In genomic region chr4:2768921-2769336, GRCh38 we compare ENCODE assay signal across 24 cellular contexts. TPM values are rescaled to one million over a fixed set of nuclear protein-coding genes. Genes with fewer than 3 reads are reported as not detected.
DNase-seq lines count a peak whose midpoint lies in the region; ATAC-seq, FAIRE-seq and TF ChIP-seq lines count a peak whose summit lies in the region.
"Had no signal": no experiment of that assay in that cellular context is flagged by ENCODE, and none has a peak within 500 bp of the region (broad histone marks: within the 10 kb centered on the region; RNA-seq: fewer than 3 reads in every experiment).

No MANE protein-coding gene starts in this region.

- peak overlapping the region; percentile 78 for H4K8ac ChIP-seq in mesenchymal stem cell (ENCODE audit: low read length)

- H2BK5ac ChIP-seq in mesenchymal stem cell (ENCODE audit: low read depth, low read length, poor library complexity, severe bottlenecking) = no peak overlapping the region

- H3K9ac ChIP-seq in mesenchymal stem cell (ENCODE audit: low read length) = no peak overlapping the region

- no peak overlapping the region for H3K27ac ChIP-seq in right cardiac atrium (ENCODE audit: low read length)
- no peak overlapping the region for H3K27ac ChIP-seq in right atrium auricular region
- no peak overlapping the region for H3K27ac ChIP-seq in mesenchymal stem cell (ENCODE audit: low read length, poor library complexity, severe bottlenecking)
- no peak overlapping the region for H3K27ac ChIP-seq in small intestine (ENCODE audit: low read depth in 1 of 2, low read length in 1 of 2)
- H3K27ac ChIP-seq: esophagus muscularis mucosa, Peyer's patch, tibial nerve had no signal

- DNase-seq in right cardiac atrium = peak in 2 of 3 donors; percentile 45 to 55
- DNase-seq in right atrium auricular region (ENCODE audit: low spot score) = no peak
- DNase-seq in mesenchymal stem cell = peak; percentile 39
- no peak for DNase-seq in stimulated activated effector memory CD8-positive, alpha-beta T cell treated with anti-CD3 and anti-CD28 coated beads, Interleukin-12 subunit alpha, Interleukin-12 subunit beta, amount 100 ng/mL, for 72 hours (ENCODE audit: low spot score in 2 of 2)
- no peak for DNase-seq in small intestine
- no peak for DNase-seq in CD14-positive monocyte (ENCODE audit: low spot score)
- DNase-seq in lower leg skin (ENCODE audit: low spot score in 2 of 2) = no peak
- DNase-seq: activated CD8-positive, alpha-beta memory T cell treated with anti-CD3 and anti-CD28 coated beads for 24 hours; activated naive CD4-positive, alpha-beta T cell; activated T-cell treated with anti-CD3 and anti-CD28 coated beads, Interleukin-2, amount 50 U/mL, for 1 hour; amygdala; CD4-positive, alpha-beta T cell; cortex of kidney; DMS 273 treated with DMSO at 0.1 percent for 48 hours; endodermal cell; NCI-H1417; occipital lobe; stimulated activated CD4-positive, alpha-beta T cell treated with anti-CD3 and anti-CD28 coated beads, Interleukin-15, amount 100 ng/mL, for 24 hours had no signal

- H3K14ac ChIP-seq in mesenchymal stem cell (ENCODE audit: low read length in 2 of 2) = peak overlapping the region in 1 of 2 experiments; percentile 7

- 55% methylated on average over 15 of the region's 15 CpGs for WGBS in right cardiac atrium
- 33% methylated on average over 11 of the region's 15 CpGs for WGBS in mesenchymal stem cell
- 64 to 82% (median 76%) methylated on average over 14 to 15 of the region's 15 CpGs for WGBS in small intestine, 3 donors
- WGBS in lower leg skin, 2 donors = 75 to 79% methylated on average over 12 to 15 of the region's 15 CpGs

- no peak overlapping the region for H3K23ac ChIP-seq in mesenchymal stem cell (ENCODE audit: low read length in 2 of 2)

- TF ChIP-seq CTCF in right atrium auricular region (IDR thresholded peaks at IDR 0.05) (no peak), CD14-positive monocyte (IDR thresholded peaks at IDR 0.05) (no peak), lower leg skin (IDR thresholded peaks at IDR 0.05) (no peak)

- H3K4me1 Mint-ChIP-seq in activated T-helper 17 cell treated with anti-CD3 and anti-CD28 coated beads, Interleukin-2, amount 50 U/mL, for 72 hours = peaks cover 12% of the 10 kb centered on the region
- H3K4me1 Mint-ChIP-seq in stimulated activated effector memory CD8-positive, alpha-beta T cell treated with anti-CD3 and anti-CD28 coated beads, Interleukin-12 subunit alpha, Interleukin-12 subunit beta, amount 100 ng/mL, for 72 hours = peaks cover 34% of the 10 kb centered on the region
- peaks cover 31% of the 10 kb centered on the region for H3K4me1 Mint-ChIP-seq in CD14-positive monocyte
- H3K4me1 Mint-ChIP-seq: endodermal cell had no signal

- no peak overlapping the region for H3K4me2 ChIP-seq in mesenchymal stem cell (ENCODE audit: low read length, poor library complexity, severe bottlenecking)

- peak overlapping the region; percentile 23 for H3K4me3 Mint-ChIP-seq in activated T-helper 17 cell treated with anti-CD3 and anti-CD28 coated beads, Interleukin-2, amount 50 U/mL, for 72 hours
- no peak overlapping the region for H3K4me3 Mint-ChIP-seq in stimulated activated effector memory CD8-positive, alpha-beta T cell treated with anti-CD3 and anti-CD28 coated beads, Interleukin-12 subunit alpha, Interleukin-12 subunit beta, amount 100 ng/mL, for 72 hours
- no peak overlapping the region for H3K4me3 Mint-ChIP-seq in CD14-positive monocyte
- H3K4me3 Mint-ChIP-seq: CD4-positive, alpha-beta T cell; endodermal cell had no signal

- peak overlapping the region; percentile 53 for H4K91ac ChIP-seq in mesenchymal stem cell (ENCODE audit: low read length)

- peak overlapping the region; percentile 36 for H2AFZ ChIP-seq in mesenchymal stem cell (ENCODE audit: low read depth, low read length)

- ATAC-seq in right cardiac atrium = no peak
- ATAC-seq in activated T-helper 17 cell treated with anti-CD3 and anti-CD28 coated beads, Interleukin-2, amount 50 U/mL, for 72 hours (replicated peaks) = no peak
- ATAC-seq in stimulated activated effector memory CD8-positive, alpha-beta T cell treated with anti-CD3 and anti-CD28 coated beads, Interleukin-12 subunit alpha, Interleukin-12 subunit beta, amount 100 ng/mL, for 72 hours = no peak

- H3K4me3 ChIP-seq in right cardiac atrium (ENCODE audit: low read length) (no peak overlapping the region), right atrium auricular region (no peak overlapping the region), mesenchymal stem cell (ENCODE audit: insufficient read depth in 1 of 2, low read depth in 1 of 2, low read length in 2 of 2) (no peak overlapping the region), small intestine (ENCODE audit: low read depth in 1 of 2, low read length in 2 of 2) (no peak overlapping the region), lower leg skin (ENCODE audit: low read depth, poor library complexity, severe bottlenecking) (no peak overlapping the region)
- H3K4me3 ChIP-seq: esophagus muscularis mucosa, Peyer's patch, tibial nerve had no signal

- no peaks in the 10 kb centered on the region for H3K4me1 ChIP-seq in right cardiac atrium (ENCODE audit: control insufficient read depth, insufficient read depth, low read length)
- peaks cover 0 to 18% of the 10 kb centered on the region in 2 donors for H3K4me1 ChIP-seq in right atrium auricular region
- H3K4me1 ChIP-seq in mesenchymal stem cell (ENCODE audit: control insufficient read depth, insufficient read depth, low read depth, low read length) = peaks cover 5% of the 10 kb centered on the region
- H3K4me1 ChIP-seq in small intestine (ENCODE audit: control insufficient read depth in 2 of 2, insufficient read depth in 1 of 2, low read depth in 1 of 2, low read length in 1 of 2) = no peaks in the 10 kb centered on the region

- FAIRE-seq in small intestine (lab: Jason Lieb, UNC) = no peak
- FAIRE-seq: bronchial epithelial cell, keratinocyte had no signal

- peak overlapping the region in 1 of 2 experiments; percentile 61 for H3K18ac ChIP-seq in mesenchymal stem cell (ENCODE audit: low read depth in 1 of 2, low read length in 2 of 2)

- no peaks in the 10 kb centered on the region for H3K27me3 Mint-ChIP-seq in activated T-helper 17 cell treated with anti-CD3 and anti-CD28 coated beads, Interleukin-2, amount 50 U/mL, for 72 hours
- H3K27me3 Mint-ChIP-seq in CD14-positive monocyte (ENCODE audit: low read depth in 3 of 3) = peaks cover 0 to 4% (median 0%) of the 10 kb centered on the region in 3 donors
- H3K27me3 Mint-ChIP-seq: CD4-positive, alpha-beta T cell had no signal

- H2BK15ac ChIP-seq in mesenchymal stem cell (ENCODE audit: low read depth, poor library complexity, severe bottlenecking) = peak overlapping the region; percentile 90

- TF ChIP-seq POLR2A in lower leg skin (IDR thresholded peaks at IDR 0.05) = no peak

- H3K36me3 ChIP-seq in right atrium auricular region = no peaks in the 10 kb centered on the region
- no peaks in the 10 kb centered on the region for H3K36me3 ChIP-seq in mesenchymal stem cell (ENCODE audit: control insufficient read depth in 1 of 2, insufficient read depth in 2 of 2, low read depth in 1 of 2, low read length in 2 of 2)
- no peaks in the 10 kb centered on the region for H3K36me3 ChIP-seq in small intestine (ENCODE audit: control insufficient read depth in 2 of 2, insufficient read depth in 2 of 2, low read length in 2 of 2)
- H3K36me3 ChIP-seq: esophagus muscularis mucosa, Peyer's patch, tibial nerve had no signal

- no peaks in the 10 kb centered on the region for H3K27me3 ChIP-seq in right cardiac atrium (ENCODE audit: control insufficient read depth, insufficient read depth)
- H3K27me3 ChIP-seq in right atrium auricular region = no peaks in the 10 kb centered on the region
- H3K27me3 ChIP-seq in mesenchymal stem cell (ENCODE audit: control insufficient read depth in 1 of 2, insufficient read depth in 1 of 2, low read length in 2 of 2) = peaks cover 0 to 6% of the 10 kb centered on the region in 2 experiments
- H3K27me3 ChIP-seq in small intestine (ENCODE audit: control insufficient read depth in 2 of 2, insufficient read depth in 2 of 2, low read length in 2 of 2) = no peaks in the 10 kb centered on the region
- H3K27me3 ChIP-seq: Peyer's patch, tibial nerve had no signal

- no peaks in the 10 kb centered on the region for H3K79me1 ChIP-seq in mesenchymal stem cell (replicated peaks; ENCODE audit: low read length, poor library complexity, severe bottlenecking)

- H3K36me3 Mint-ChIP-seq in activated T-helper 17 cell treated with anti-CD3 and anti-CD28 coated beads, Interleukin-2, amount 50 U/mL, for 72 hours (ENCODE audit: low read depth) = no peaks in the 10 kb centered on the region
- H3K36me3 Mint-ChIP-seq in stimulated activated effector memory CD8-positive, alpha-beta T cell treated with anti-CD3 and anti-CD28 coated beads, Interleukin-12 subunit alpha, Interleukin-12 subunit beta, amount 100 ng/mL, for 72 hours = no peaks in the 10 kb centered on the region
- peaks cover 0 to 4% of the 10 kb centered on the region in 2 donors for H3K36me3 Mint-ChIP-seq in CD14-positive monocyte

- H3K9me3 ChIP-seq in right cardiac atrium (ENCODE audit: control insufficient read depth, low read length) (no peaks in the 10 kb centered on the region), right atrium auricular region (no peaks in the 10 kb centered on the region), mesenchymal stem cell (ENCODE audit: control insufficient read depth, low read length) (no peaks in the 10 kb centered on the region), small intestine (ENCODE audit: control insufficient read depth, low read depth) (no peaks in the 10 kb centered on the region)
- H3K9me3 ChIP-seq: esophagus muscularis mucosa, Peyer's patch, tibial nerve had no signal

- H3K4ac ChIP-seq in mesenchymal stem cell (ENCODE audit: low read depth in 1 of 2, low read length in 2 of 2) = peak overlapping the region; percentile 9 to 24

- H2AK5ac ChIP-seq in mesenchymal stem cell (ENCODE audit: low read length, severe bottlenecking) = no peak overlapping the region

- H2BK120ac ChIP-seq in mesenchymal stem cell (ENCODE audit: low read depth, low read length) = no peak overlapping the region

- intact Hi-C loops in right cardiac atrium (cut with DNase I) = loop anchor here in 3 of 4 donors (10.0 kb wide), 3 partner anchors 46 to 166 kb away; partner anchors contain the start of gene ADD1 (in 1 of the 3)
- intact Hi-C loops in CD14-positive monocyte (cut with micrococcal nuclease) = no loop called here
- intact Hi-C loops in lower leg skin (cut with DNase I; ENCODE audit: low total_unique reads) = loop anchor here (10.0 kb wide), 1 partner anchor 176 kb away; no protein-coding TSS in a partner anchor

- H3K9me3 Mint-ChIP-seq in activated T-helper 17 cell treated with anti-CD3 and anti-CD28 coated beads, Interleukin-2, amount 50 U/mL, for 72 hours = no peaks in the 10 kb centered on the region
- H3K9me3 Mint-ChIP-seq in stimulated activated effector memory CD8-positive, alpha-beta T cell treated with anti-CD3 and anti-CD28 coated beads, Interleukin-12 subunit alpha, Interleukin-12 subunit beta, amount 100 ng/mL, for 72 hours = peaks cover 2% of the 10 kb centered on the region
- H3K9me3 Mint-ChIP-seq in CD14-positive monocyte = peaks cover 0 to 2% (median 0%) of the 10 kb centered on the region in 7 donors
- H3K9me3 Mint-ChIP-seq: CD4-positive, alpha-beta T cell had no signal

- peak overlapping the region in 1 of 2 experiments; percentile 15 for H2BK12ac ChIP-seq in mesenchymal stem cell (ENCODE audit: low read length in 2 of 2)

- peak overlapping the region; percentile 52 for H3K27ac Mint-ChIP-seq in activated T-helper 17 cell treated with anti-CD3 and anti-CD28 coated beads, Interleukin-2, amount 50 U/mL, for 72 hours
- peak overlapping the region; percentile 73 for H3K27ac Mint-ChIP-seq in stimulated activated effector memory CD8-positive, alpha-beta T cell treated with anti-CD3 and anti-CD28 coated beads, Interleukin-12 subunit alpha, Interleukin-12 subunit beta, amount 100 ng/mL, for 72 hours
- peak overlapping the region in 1 of 7 donors; percentile 21 for H3K27ac Mint-ChIP-seq in CD14-positive monocyte
- H3K27ac Mint-ChIP-seq: CD4-positive, alpha-beta T cell; endodermal cell had no signal

RNA-seq across cellular contexts. Expression of gene TNIP2, which starts 12.8 kb away (rescaled TPM):
- total RNA-seq in right cardiac atrium (10 to 100 TPM; 20.2 to 28.0 (median 24.6) TPM), right atrium auricular region (10 to 100 TPM; 28.0 to 45.8 TPM), lower leg skin (10 to 100 TPM; 37.9 to 42.5 (median 40.3) TPM)
- polyA plus RNA-seq in right cardiac atrium (24.9 TPM), small intestine (100 to 1,000 TPM in 1 of 3 donors, 10 to 100 TPM in 2; 50.8 to 109 (median 69.7) TPM), CD14-positive monocyte (10 to 100 TPM; 27.6 to 28.2 TPM)
- total RNA-seq in activated T-helper 17 cell treated with anti-CD3 and anti-CD28 coated beads, Interleukin-2, amount 50 U/mL, for 72 hours = 100 to 1,000 TPM in 1 of 2 donors, 10 to 100 TPM in 1; 80.1 to 110 TPM
- polyA plus RNA-seq in mesenchymal stem cell (2013, experiment 1 of 2) = 26.1 TPM
- polyA plus RNA-seq in mesenchymal stem cell (2013, experiment 2 of 2) = 25.8 TPM

RNA-seq across cellular contexts. Expression of gene SH3BP2, which starts 24.0 kb away (rescaled TPM):
- total RNA-seq in right cardiac atrium = 10 to 100 TPM; 20.5 to 28.8 (median 26.3) TPM
- 21.7 TPM for polyA plus RNA-seq in right cardiac atrium
- 10 to 100 TPM; 20.1 to 25.2 TPM for total RNA-seq in right atrium auricular region
- total RNA-seq in activated T-helper 17 cell treated with anti-CD3 and anti-CD28 coated beads, Interleukin-2, amount 50 U/mL, for 72 hours = 100 to 1,000 TPM in 1 of 2 donors, 10 to 100 TPM in 1; 83.5 to 122 TPM
- polyA plus RNA-seq in mesenchymal stem cell (2013, experiment 1 of 2) = 25.7 TPM
- polyA plus RNA-seq in mesenchymal stem cell (2013, experiment 2 of 2) = 26.3 TPM
- polyA plus RNA-seq in small intestine = 10 to 100 TPM in 2 of 3 donors, 1 to 10 TPM in 1; 8.9 to 33.7 (median 13.4) TPM
- 10 to 100 TPM; 19.1 to 26.9 TPM for polyA plus RNA-seq in CD14-positive monocyte
- total RNA-seq in lower leg skin = 100 to 1,000 TPM; 106 to 291 (median 178) TPM

Comparison
In these comparisons a context has a peak if more than half of its experiments do, and no peak if none do; other contexts are left out.
1. DNase-seq: peak in right cardiac atrium (2 of 3) and mesenchymal stem cell (single experiment); none in right atrium auricular region (single experiment), stimulated activated effector memory CD8-positive, alpha-beta T cell treated with anti-CD3 and anti-CD28 coated beads, Interleukin-12 subunit alpha, Interleukin-12 subunit beta, amount 100 ng/mL, for 72 hours (0 of 2), small intestine (single experiment), CD14-positive monocyte (single experiment) and lower leg skin (0 of 2).
2. intact Hi-C loops: an anchor here in right cardiac atrium (10.0 kb wide) and lower leg skin (10.0 kb wide); none called in CD14-positive monocyte.